ENCODE assay signal across 20 cellular contexts in genomic region chr17:238964-239259, GRCh38. TPM values are rescaled to one million over a fixed set of nuclear protein-coding genes. Genes with fewer than 3 reads are reported as not detected.
A peak's percentile ranks its signal among the peaks of the same experiment; 100 is the strongest.
DNase-seq lines count a peak whose midpoint lies in the region; ATAC-seq and TF ChIP-seq lines count a peak whose summit lies in the region.
"Had no signal": no experiment of that assay in that cellular context is flagged by ENCODE, and none has a peak within 500 bp of the region (broad histone marks: within the 10 kb centered on the region; RNA-seq: fewer than 3 reads in every experiment).

No MANE protein-coding gene starts in this region.

- TF ChIP-seq CTCF in right atrium auricular region (IDR thresholded peaks at IDR 0.05) (no peak), OCI-LY3 (IDR thresholded peaks at IDR 0.05; ENCODE audit: low read depth, low read length) (no peak), left ventricle myocardium inferior (IDR thresholded peaks at IDR 0.05; ENCODE audit: borderline replicate concordance) (no peak), upper lobe of right lung (IDR thresholded peaks at IDR 0.05) (no peak), PC-3 (conservative IDR thresholded peaks at IDR 0.05; ENCODE audit: low read depth, low read length) (no peak)

- H3K4me1 ChIP-seq in right atrium auricular region (peaks cover 0 to 6% of the 10 kb centered on the region in 2 donors), OCI-LY3 (ENCODE audit: low read length) (peaks cover 11% of the 10 kb centered on the region; the same call in 1 of the 2 replicates), left ventricle myocardium inferior (peaks cover 6% of the 10 kb centered on the region), upper lobe of right lung (no peaks in the 10 kb centered on the region), PC-3 (ENCODE audit: insufficient read depth, low read length) (no peaks in the 10 kb centered on the region)
- H3K4me1 ChIP-seq: A549 had no signal

- H3K36me3 ChIP-seq in right atrium auricular region (no peaks in the 10 kb centered on the region), OCI-LY3 (replicated peaks; ENCODE audit: low read depth, low read length) (no peaks in the 10 kb centered on the region), left ventricle myocardium inferior (no peaks in the 10 kb centered on the region), upper lobe of right lung (no peaks in the 10 kb centered on the region), PC-3 (ENCODE audit: low read depth, low read length) (no peaks in the 10 kb centered on the region)

- H3K4me2 ChIP-seq in OCI-LY3 (ENCODE audit: low read length) = 0 out of 2 replicates have a peak overlapping the region, but pooled peaks have one; percentile 37
- H3K4me2 ChIP-seq in PC-3 (ENCODE audit: low read length) = no peak overlapping the region
- H3K4me2 ChIP-seq: A549, GM23338 had no signal

- H3F3A ChIP-seq in PC-3 (ENCODE audit: low read length, unreplicated experiment) = no peaks in the 10 kb centered on the region

- no peak overlapping the region for H2AFZ ChIP-seq in OCI-LY3 (ENCODE audit: low read depth, low read length)
- H2AFZ ChIP-seq in PC-3 (ENCODE audit: low read length) = no peak overlapping the region
- H2AFZ ChIP-seq: GM23338 had no signal

- POLR2A ChIA-PET in PC-3 (lab: Charles Lee; ENCODE audit: unreplicated experiment) = no interaction called here

- H3K27me3 ChIP-seq in right atrium auricular region = no peaks in the 10 kb centered on the region
- no peaks in the 10 kb centered on the region for H3K27me3 ChIP-seq in OCI-LY3 (ENCODE audit: low read depth, low read length)
- H3K27me3 ChIP-seq in left ventricle myocardium inferior (ENCODE audit: low read depth) = no peaks in the 10 kb centered on the region
- no peaks in the 10 kb centered on the region for H3K27me3 ChIP-seq in upper lobe of right lung
- no peaks in the 10 kb centered on the region for H3K27me3 ChIP-seq in PC-3 (ENCODE audit: low read length)

- H4K20me1 ChIP-seq in OCI-LY3 (ENCODE audit: insufficient read depth, low read length) (no peaks in the 10 kb centered on the region), PC-3 (ENCODE audit: low read length) (no peaks in the 10 kb centered on the region)

- CTCF ChIA-PET in PC-3 (lab: Charles Lee) = no interaction called here

- H3K9ac ChIP-seq in OCI-LY3 (ENCODE audit: low read length) (no peak overlapping the region), PC-3 (ENCODE audit: low read length) (no peak overlapping the region)

- no peaks in the 10 kb centered on the region for H3K9me3 ChIP-seq in right atrium auricular region
- H3K9me3 ChIP-seq in OCI-LY3 (ENCODE audit: insufficient read depth, low read length) = no peaks in the 10 kb centered on the region
- no peaks in the 10 kb centered on the region for H3K9me3 ChIP-seq in left ventricle myocardium inferior (replicated peaks)
- H3K9me3 ChIP-seq in upper lobe of right lung = no peaks in the 10 kb centered on the region
- no peaks in the 10 kb centered on the region for H3K9me3 ChIP-seq in PC-3 (ENCODE audit: low read length)
- H3K9me3 ChIP-seq: A549 had no signal

- ATAC-seq in upper lobe of right lung = peak; percentile 29
- no peak for ATAC-seq in PC-3
- ATAC-seq: GM12878, GM23338, HCT116, K562, Panc1 had no signal

- H3K79me2 ChIP-seq in OCI-LY3 (ENCODE audit: low read length) (no peaks in the 10 kb centered on the region), PC-3 (ENCODE audit: low read length) (no peaks in the 10 kb centered on the region)

- DNase-seq in cardiac septum (ENCODE audit: low spot score) (peak; percentile 44), right atrium auricular region (ENCODE audit: low spot score) (no peak), left ventricle myocardium inferior (peak; percentile 3), upper lobe of right lung (peak; percentile 43), PC-3 (no peak), SKM-1 (lab: John Stamatoyannopoulos, UW; ENCODE audit: unreplicated experiment) (no peak)
- DNase-seq: DMS53, EL, NCI-H1105, NCI-H187 treated with DMSO at 0.1 percent for 48 hours, NCI-H226, NCI-H524, NCI-H82 had no signal

- intact Hi-C loops in cardiac septum (cut with DNase I) (no loop called here), left ventricle myocardium inferior (cut with micrococcal nuclease) (no loop called here), upper lobe of right lung (cut with DNase I) (no loop called here), PC-3 (cut with micrococcal nuclease) (no loop called here)

- H3K27ac ChIP-seq in right atrium auricular region = no peak overlapping the region
- H3K27ac ChIP-seq in OCI-LY3 (ENCODE audit: low read length) = no peak overlapping the region
- H3K27ac ChIP-seq in left ventricle myocardium inferior (replicated peaks) = no peak overlapping the region
- H3K27ac ChIP-seq in upper lobe of right lung = no peak overlapping the region
- H3K27ac ChIP-seq in PC-3 (ENCODE audit: low read length) = no peak overlapping the region
- H3K27ac ChIP-seq: A549 had no signal

- H3K9me2 ChIP-seq in PC-3 (replicated peaks; ENCODE audit: low read length) = no peaks in the 10 kb centered on the region

- BruUV-seq in PC-3 (replicated peaks; lab: Mats Ljungman, UMichigan) = no TSS peak

- H3K4me3 ChIP-seq in right atrium auricular region = no peak overlapping the region
- H3K4me3 ChIP-seq in OCI-LY3 (ENCODE audit: low read length) = no peak overlapping the region
- no peak overlapping the region for H3K4me3 ChIP-seq in left ventricle myocardium inferior
- no peak overlapping the region for H3K4me3 ChIP-seq in upper lobe of right lung
- H3K4me3 ChIP-seq in PC-3 (ENCODE audit: low read length) = no peak overlapping the region
- H3K4me3 ChIP-seq: A549, GM12878, GM23338, K562 had no signal

RNA-seq across cellular contexts. Expression of gene DOC2B, which starts 57.5 kb away (rescaled TPM):
- total RNA-seq in cardiac septum = 6.4 TPM
- total RNA-seq in right atrium auricular region = 1 to 10 TPM; 2.4 to 2.6 TPM
- total RNA-seq in left ventricle myocardium inferior = 2.7 TPM
- 13.7 TPM for total RNA-seq in upper lobe of right lung
- 0.46 and 0.69 TPM in 2 replicates for total RNA-seq in PC-3 (2014; rRNA removed)
- total RNA-seq: GM12878 had no signal

Comparison
In these comparisons a context has a peak if more than half of its experiments do, and no peak if none do; other contexts are left out.
1. DNase-seq: peak in cardiac septum (single experiment), left ventricle myocardium inferior (single experiment) and upper lobe of right lung (single experiment); none in right atrium auricular region (single experiment), PC-3 (single experiment) and SKM-1 (single experiment).